ENCODE assay signal across 1 cellular context in the genomic region with DNA sequence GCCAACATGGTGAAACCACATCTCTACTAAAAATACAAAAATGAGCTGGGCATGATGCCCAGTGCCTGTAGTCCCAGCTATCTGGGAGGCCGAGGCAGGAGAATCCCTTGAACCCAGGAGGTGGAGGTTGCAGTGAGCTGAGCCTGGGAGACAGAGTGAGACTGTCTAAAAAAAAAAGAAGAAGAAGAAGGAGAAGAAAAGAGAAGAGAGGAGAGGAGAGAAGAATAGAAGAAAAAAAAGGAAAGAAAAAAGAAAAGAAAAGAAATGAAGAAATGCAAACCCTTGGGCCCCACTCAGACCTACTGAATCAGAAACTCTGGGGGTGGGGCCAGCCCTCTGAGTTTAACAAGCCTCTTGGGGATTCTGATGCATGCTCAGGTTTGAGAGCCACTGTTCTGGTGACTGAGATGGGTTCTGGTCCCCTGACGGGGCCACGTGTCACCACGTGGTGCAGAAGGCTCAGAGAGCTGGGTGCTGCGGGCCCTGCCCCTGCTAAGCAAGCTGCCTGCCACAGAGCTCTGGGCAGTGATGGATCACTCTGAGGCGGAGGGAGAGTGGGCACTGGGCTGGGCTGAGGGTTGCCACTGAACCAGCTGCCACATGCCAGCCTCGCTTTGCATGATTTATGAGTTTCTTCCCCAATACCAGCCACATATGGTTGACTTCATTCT.
TF ChIP-seq lines count a peak whose summit lies in the region.

No MANE protein-coding gene starts in this region.

TF ChIP-seq in GM12878, 131 proteins besides CTCF, POLR2A, EP300 and RAD21 (continued from another document):
- TF ChIP-seq NR2F1 (conservative IDR thresholded peaks at IDR 0.05) (no peak), RELA (IDR thresholded peaks at IDR 0.05; ENCODE audit: borderline replicate concordance, partially characterized antibody) (no peak), CBX5 (IDR thresholded peaks at IDR 0.05; ENCODE audit: low read depth) (no peak), ZNF622 (IDR thresholded peaks at IDR 0.05) (no peak), TCF12 (IDR thresholded peaks at IDR 0.05; ENCODE audit: low read depth, low read length) (no peak), PAX5 (IDR thresholded peaks at IDR 0.05; ENCODE audit: borderline replicate concordance, low read depth, low read length) (0 out of 2 replicates have a peak, but pooled peaks have one; percentile 35), E4F1 (IDR thresholded peaks at IDR 0.05; ENCODE audit: borderline replicate concordance, partially characterized antibody) (no peak), BMI1 (IDR thresholded peaks at IDR 0.05; ENCODE audit: borderline replicate concordance) (no peak), TAF1 (IDR thresholded peaks at IDR 0.05; ENCODE audit: borderline replicate concordance, low read depth, low read length) (no peak), RB1 (IDR thresholded peaks at IDR 0.05; ENCODE audit: borderline replicate concordance) (no peak), JUND (IDR thresholded peaks at IDR 0.05; ENCODE audit: low read depth, low read length) (no peak), HDAC6 (IDR thresholded peaks at IDR 0.05; ENCODE audit: unreplicated experiment) (no peak), TARDBP (IDR thresholded peaks at IDR 0.05; ENCODE audit: borderline replicate concordance) (no peak)
- TF ChIP-seq, protein P1, sequence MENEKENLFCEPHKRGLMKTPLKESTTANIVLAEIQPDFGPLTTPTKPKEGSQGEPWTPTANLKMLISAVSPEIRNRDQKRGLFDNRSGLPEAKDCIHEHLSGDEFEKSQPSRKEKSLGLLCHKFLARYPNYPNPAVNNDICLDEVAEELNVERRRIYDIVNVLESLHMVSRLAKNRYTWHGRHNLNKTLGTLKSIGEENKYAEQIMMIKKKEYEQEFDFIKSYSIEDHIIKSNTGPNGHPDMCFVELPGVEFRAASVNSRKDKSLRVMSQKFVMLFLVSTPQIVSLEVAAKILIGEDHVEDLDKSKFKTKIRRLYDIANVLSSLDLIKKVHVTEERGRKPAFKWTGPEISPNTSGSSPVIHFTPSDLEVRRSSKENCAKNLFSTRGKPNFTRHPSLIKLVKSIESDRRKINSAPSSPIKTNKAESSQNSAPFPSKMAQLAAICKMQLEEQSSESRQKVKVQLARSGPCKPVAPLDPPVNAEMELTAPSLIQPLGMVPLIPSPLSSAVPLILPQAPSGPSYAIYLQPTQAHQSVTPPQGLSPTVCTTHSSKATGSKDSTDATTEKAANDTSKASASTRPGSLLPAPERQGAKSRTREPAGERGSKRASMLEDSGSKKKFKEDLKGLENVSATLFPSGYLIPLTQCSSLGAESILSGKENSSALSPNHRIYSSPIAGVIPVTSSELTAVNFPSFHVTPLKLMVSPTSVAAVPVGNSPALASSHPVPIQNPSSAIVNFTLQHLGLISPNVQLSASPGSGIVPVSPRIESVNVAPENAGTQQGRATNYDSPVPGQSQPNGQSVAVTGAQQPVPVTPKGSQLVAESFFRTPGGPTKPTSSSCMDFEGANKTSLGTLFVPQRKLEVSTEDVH (IDR thresholded peaks at IDR 0.05; ENCODE audit: low read depth, partially characterized antibody) = no peak
- TF ChIP-seq, protein P2, sequence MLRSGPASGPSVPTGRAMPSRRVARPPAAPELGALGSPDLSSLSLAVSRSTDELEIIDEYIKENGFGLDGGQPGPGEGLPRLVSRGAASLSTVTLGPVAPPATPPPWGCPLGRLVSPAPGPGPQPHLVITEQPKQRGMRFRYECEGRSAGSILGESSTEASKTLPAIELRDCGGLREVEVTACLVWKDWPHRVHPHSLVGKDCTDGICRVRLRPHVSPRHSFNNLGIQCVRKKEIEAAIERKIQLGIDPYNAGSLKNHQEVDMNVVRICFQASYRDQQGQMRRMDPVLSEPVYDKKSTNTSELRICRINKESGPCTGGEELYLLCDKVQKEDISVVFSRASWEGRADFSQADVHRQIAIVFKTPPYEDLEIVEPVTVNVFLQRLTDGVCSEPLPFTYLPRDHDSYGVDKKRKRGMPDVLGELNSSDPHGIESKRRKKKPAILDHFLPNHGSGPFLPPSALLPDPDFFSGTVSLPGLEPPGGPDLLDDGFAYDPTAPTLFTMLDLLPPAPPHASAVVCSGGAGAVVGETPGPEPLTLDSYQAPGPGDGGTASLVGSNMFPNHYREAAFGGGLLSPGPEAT (IDR thresholded peaks at IDR 0.05; ENCODE audit: low read depth) = no peak; the same call in 1 of the 2 replicates
- TF ChIP-seq, protein P3, sequence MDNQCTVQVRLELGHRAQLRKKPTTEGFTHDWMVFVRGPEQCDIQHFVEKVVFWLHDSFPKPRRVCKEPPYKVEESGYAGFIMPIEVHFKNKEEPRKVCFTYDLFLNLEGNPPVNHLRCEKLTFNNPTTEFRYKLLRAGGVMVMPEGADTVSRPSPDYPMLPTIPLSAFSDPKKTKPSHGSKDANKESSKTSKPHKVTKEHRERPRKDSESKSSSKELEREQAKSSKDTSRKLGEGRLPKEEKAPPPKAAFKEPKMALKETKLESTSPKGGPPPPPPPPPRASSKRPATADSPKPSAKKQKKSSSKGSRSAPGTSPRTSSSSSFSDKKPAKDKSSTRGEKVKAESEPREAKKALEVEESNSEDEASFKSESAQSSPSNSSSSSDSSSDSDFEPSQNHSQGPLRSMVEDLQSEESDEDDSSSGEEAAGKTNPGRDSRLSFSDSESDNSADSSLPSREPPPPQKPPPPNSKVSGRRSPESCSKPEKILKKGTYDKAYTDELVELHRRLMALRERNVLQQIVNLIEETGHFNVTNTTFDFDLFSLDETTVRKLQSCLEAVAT (IDR thresholded peaks at IDR 0.05) = no peak
